In genomic region chr5:139699352-139699751, GRCh38 we compare ENCODE assay signal across 15 cellular contexts. TPM values are rescaled to one million over a fixed set of nuclear protein-coding genes. Genes with fewer than 3 reads are reported as not detected.
DNase-seq lines count a peak whose midpoint lies in the region; ATAC-seq and TF ChIP-seq lines count a peak whose summit lies in the region.
"Had no signal": no experiment of that assay in that cellular context is flagged by ENCODE, and none has a peak within 500 bp of the region (broad histone marks: within the 10 kb centered on the region; RNA-seq: fewer than 3 reads in every experiment).

No MANE protein-coding gene starts in this region.

- H3K36me3 ChIP-seq in mesodermal cell (ENCODE audit: control insufficient read depth, insufficient read depth, low read length) (no peaks in the 10 kb centered on the region), thyroid gland (no peaks in the 10 kb centered on the region)
- H3K36me3 ChIP-seq: adrenal gland, left lung had no signal

- H3K4me3 ChIP-seq in mesodermal cell (ENCODE audit: extremely low read depth, insufficient read depth, low read length, poor library complexity, severe bottlenecking) (no peak overlapping the region), thyroid gland (replicated peaks in 1 of 3) (no peak overlapping the region)
- H3K4me3 ChIP-seq: adrenal gland, left lung had no signal

- H3K27ac ChIP-seq in mesodermal cell (ENCODE audit: low read depth, low read length, severe bottlenecking) (peak overlapping the region; percentile 49), thyroid gland (peak overlapping the region in 2 of 3 donors; percentile 7 to 67)

- H3K27me3 Mint-ChIP-seq in activated naive CD4-positive, alpha-beta T cell treated with anti-CD3 and anti-CD28 coated beads, Interleukin-2, amount 10 ng/mL, durations not matched to agents 7 days and 5 days: peaks cover 88% of the 10 kb centered on the region
- H3K27me3 Mint-ChIP-seq in brain: no peaks in the 10 kb centered on the region

- TF ChIP-seq CTCF in brain (conservative IDR thresholded peaks at IDR 0.05): no peak
- TF ChIP-seq CTCF in thyroid gland (IDR thresholded peaks at IDR 0.05): no peak

- intact Hi-C loops in thyroid gland (cut with DNase I): no loop called here

- no peaks in the 10 kb centered on the region for H3K9me3 Mint-ChIP-seq in activated naive CD4-positive, alpha-beta T cell treated with anti-CD3 and anti-CD28 coated beads, Interleukin-2, amount 10 ng/mL, durations not matched to agents 7 days and 5 days
- no peaks in the 10 kb centered on the region for H3K9me3 Mint-ChIP-seq in activated naive CD4-positive, alpha-beta T cell treated with anti-CD3 and anti-CD28 coated beads, Interleukin-2, amount 50 U/mL, for 72 hours
- peaks cover 0 to 2% (median 0%) of the 10 kb centered on the region in 5 experiments for H3K9me3 Mint-ChIP-seq in brain
- H3K9me3 Mint-ChIP-seq: activated CD4-positive, alpha-beta memory T cell treated with anti-CD3 and anti-CD28 coated beads, Interleukin-2, amount 10 ng/mL, durations not matched to agents 7 days and 5 days; activated T-cell treated with anti-CD3 and anti-CD28 coated beads, Interleukin-2, amount 50 U/mL, for 72 hours; stimulated activated naive B cell treated with anti-CD40 and anti-IgM and Interleukin-4, amounts not matched to agents 10 μg/mL and 1 μg/mL and 100 μg/mL, for 72 hours had no signal

- 100% methylated on average over 1 to 2 of the region's 2 CpGs for WGBS in mesodermal cell (ENCODE audit: insufficient coverage in 2 of 2), 2 experiments
- WGBS in thyroid gland, 2 donors: 89 to 100% methylated on average over 2 of the region's 2 CpGs

- CTCF ChIA-PET in activated naive CD4-positive, alpha-beta T cell treated with anti-CD3 and anti-CD28 coated beads, Interleukin-2, amount 10 ng/mL, durations not matched to agents 7 days and 5 days (lab: Charles Lee): interaction anchor here (1.1 to 1.4 kb wide), 2 partner anchors 64 to 277 kb away, joined by 4 read pairs; no protein-coding TSS in a partner anchor

- H3K27ac Mint-ChIP-seq in activated naive CD4-positive, alpha-beta T cell treated with anti-CD3 and anti-CD28 coated beads, Interleukin-2, amount 10 ng/mL, durations not matched to agents 7 days and 5 days: peak overlapping the region; percentile 7
- no peak overlapping the region for H3K27ac Mint-ChIP-seq in activated naive CD4-positive, alpha-beta T cell treated with anti-CD3 and anti-CD28 coated beads, Interleukin-2, amount 50 U/mL, for 72 hours
- peak overlapping the region; percentile 98 to 99 (median 98) for H3K27ac Mint-ChIP-seq in brain
- H3K27ac Mint-ChIP-seq: activated CD4-positive, alpha-beta memory T cell treated with anti-CD3 and anti-CD28 coated beads, Interleukin-2, amount 10 ng/mL, durations not matched to agents 7 days and 5 days; activated T-cell treated with anti-CD3 and anti-CD28 coated beads, Interleukin-2, amount 50 U/mL, for 72 hours; stimulated activated naive B cell treated with anti-CD40 and anti-IgM and Interleukin-4, amounts not matched to agents 10 μg/mL and 1 μg/mL and 100 μg/mL, for 72 hours had no signal

- peaks cover 57% of the 10 kb centered on the region for H3K4me1 ChIP-seq in mesodermal cell (ENCODE audit: control insufficient read depth, insufficient read depth, low read length, poor library complexity, severe bottlenecking)
- peaks cover 28 to 49% of the 10 kb centered on the region in 2 donors for H3K4me1 ChIP-seq in thyroid gland

- H3K27me3 ChIP-seq in thyroid gland: no peaks in the 10 kb centered on the region
- H3K27me3 ChIP-seq: adrenal gland had no signal

- H3K36me3 Mint-ChIP-seq in activated naive CD4-positive, alpha-beta T cell treated with anti-CD3 and anti-CD28 coated beads, Interleukin-2, amount 10 ng/mL, durations not matched to agents 7 days and 5 days: no peaks in the 10 kb centered on the region
- no peaks in the 10 kb centered on the region for H3K36me3 Mint-ChIP-seq in activated naive CD4-positive, alpha-beta T cell treated with anti-CD3 and anti-CD28 coated beads, Interleukin-2, amount 50 U/mL, for 72 hours
- H3K36me3 Mint-ChIP-seq in brain: no peaks in the 10 kb centered on the region
- H3K36me3 Mint-ChIP-seq: stimulated activated naive B cell treated with anti-CD40 and anti-IgM and Interleukin-4, amounts not matched to agents 10 μg/mL and 1 μg/mL and 100 μg/mL, for 72 hours had no signal

- H3K4me3 Mint-ChIP-seq in activated naive CD4-positive, alpha-beta T cell treated with anti-CD3 and anti-CD28 coated beads, Interleukin-2, amount 10 ng/mL, durations not matched to agents 7 days and 5 days: no peak overlapping the region
- no peak overlapping the region for H3K4me3 Mint-ChIP-seq in brain
- H3K4me3 Mint-ChIP-seq: activated CD4-positive, alpha-beta memory T cell treated with anti-CD3 and anti-CD28 coated beads, Interleukin-2, amount 10 ng/mL, durations not matched to agents 7 days and 5 days; stimulated activated naive B cell treated with anti-CD40 and anti-IgM and Interleukin-4, amounts not matched to agents 10 μg/mL and 1 μg/mL and 100 μg/mL, for 72 hours had no signal

- peaks cover 36% of the 10 kb centered on the region for H3K4me1 Mint-ChIP-seq in activated naive CD4-positive, alpha-beta T cell treated with anti-CD3 and anti-CD28 coated beads, Interleukin-2, amount 10 ng/mL, durations not matched to agents 7 days and 5 days
- peaks cover 80% of the 10 kb centered on the region for H3K4me1 Mint-ChIP-seq in brain

- no peak for ATAC-seq in activated naive CD4-positive, alpha-beta T cell treated with anti-CD3 and anti-CD28 coated beads, Interleukin-2, amount 50 U/mL, for 72 hours
- ATAC-seq in HG02759 (IDR thresholded peaks at IDR 0.05; ENCODE audit: unreplicated experiment): no peak
- ATAC-seq: activated T-cell treated with anti-CD3 and anti-CD28 coated beads, Interleukin-2, amount 50 U/mL, for 72 hours; stimulated activated naive B cell treated with anti-CD40 and anti-IgM and Interleukin-4, amounts not matched to agents 10 μg/mL and 1 μg/mL and 100 μg/mL, for 72 hours had no signal

- DNase-seq in activated naive CD4-positive, alpha-beta T cell treated with anti-CD3 and anti-CD28 coated beads, Interleukin-2, amount 10 ng/mL, durations not matched to agents 7 days and 5 days: no peak
- no peak for DNase-seq in activated naive CD4-positive, alpha-beta T cell treated with anti-CD3 and anti-CD28 coated beads, Interleukin-2, amount 50 U/mL, for 72 hours (ENCODE audit: low spot score in 2 of 2)
- DNase-seq in thyroid gland (no peak), NCI-H1417 (lab: John Stamatoyannopoulos, UW) (no peak)
- DNase-seq in stimulated activated CD4-positive, alpha-beta T cell treated with anti-CD3 and anti-CD28 coated beads, Interleukin-2, amount 100 ng/mL, for 48 hours: no peak
- DNase-seq: activated CD4-positive, alpha-beta memory T cell treated with anti-CD3 and anti-CD28 coated beads, Interleukin-2, amount 10 ng/mL, durations not matched to agents 7 days and 5 days; activated T-cell treated with anti-CD3 and anti-CD28 coated beads, Interleukin-2, amount 50 U/mL, for 72 hours; NCI-H187 treated with DMSO at 0.1 percent for 48 hours; NCI-H510A treated with DMSO at 0.1 percent for 48 hours; stimulated activated naive B cell treated with anti-CD40 and anti-IgM and Interleukin-4, amounts not matched to agents 10 μg/mL and 1 μg/mL and 100 μg/mL, for 72 hours had no signal

- H3K9me3 ChIP-seq in mesodermal cell (ENCODE audit: control insufficient read depth, low read length) (no peaks in the 10 kb centered on the region), thyroid gland (no peaks in the 10 kb centered on the region)
- H3K9me3 ChIP-seq: adrenal gland, left lung had no signal

- TF ChIP-seq POLR2A in thyroid gland (IDR thresholded peaks at IDR 0.05): no peak

RNA-seq across cellular contexts. Expression of gene CXXC5, which starts 51.2 kb away (rescaled TPM):
- 1 to 10 TPM; 1.8 to 3.5 TPM for total RNA-seq in activated naive CD4-positive, alpha-beta T cell treated with anti-CD3 and anti-CD28 coated beads, Interleukin-2, amount 50 U/mL, for 72 hours
- polyA plus RNA-seq in brain (ENCODE audit: insufficient read depth, low read depth, low replicate concordance): 79.7 TPM
- 118 TPM for polyA plus RNA-seq in mesodermal cell (2013, experiment 1 of 2)
- 93.8 TPM for polyA plus RNA-seq in mesodermal cell (2013, experiment 2 of 2)
- 10 to 100 TPM; 52.3 to 81.8 (median 62.6) TPM for total RNA-seq in thyroid gland

Comparison
In these comparisons a context has a peak if more than half of its experiments do, and no peak if none do; other contexts are left out.
1. H3K27ac Mint-ChIP-seq: peak in activated naive CD4-positive, alpha-beta T cell treated with anti-CD3 and anti-CD28 coated beads, Interleukin-2, amount 10 ng/mL, durations not matched to agents 7 days and 5 days (single experiment) and brain (5 of 5); none in activated naive CD4-positive, alpha-beta T cell treated with anti-CD3 and anti-CD28 coated beads, Interleukin-2, amount 50 U/mL, for 72 hours (0 of 2).
2. RNA of gene CXXC5, which starts 51.2 kb away (total RNA-seq): 52.3 to 81.8 TPM in thyroid gland; 1.8 to 3.5 TPM in activated naive CD4-positive, alpha-beta T cell treated with anti-CD3 and anti-CD28 coated beads, Interleukin-2, amount 50 U/mL, for 72 hours; every median in the first group is over 10 times any median in the second.